10 cellular contexts compared by ENCODE assay signal in genomic region chr16:591892-592517, GRCh38. TPM values are rescaled to one million over a fixed set of nuclear protein-coding genes. Genes with fewer than 3 reads are reported as not detected.
DNase-seq lines count a peak whose midpoint lies in the region; ATAC-seq and TF ChIP-seq lines count a peak whose summit lies in the region.
"Had no signal": no experiment of that assay in that cellular context is flagged by ENCODE, and none has a peak within 500 bp of the region (broad histone marks: within the 10 kb centered on the region; RNA-seq: fewer than 3 reads in every experiment).

No MANE protein-coding gene starts in this region.

- H3K36me3 Mint-ChIP-seq in CD4-positive, alpha-beta T cell (ENCODE audit: low read depth) = peaks cover 17% of the 10 kb centered on the region

- POLR2A ChIA-PET in CD4-positive, alpha-beta T cell (lab: Charles Lee) = interaction anchor here (1.8 kb wide), 1 partner anchor 44 kb away, joined by 7 read pairs; the partner anchor contains the start of gene METTL26

- TF ChIP-seq POLR2A in NB4 (IDR thresholded peaks at IDR 0.05; ENCODE audit: extremely low read depth, insufficient read length) = no peak

- ATAC-seq in CD4-positive, alpha-beta T cell (ENCODE audit: poor library complexity) = no peak
- ATAC-seq in HG02970 (IDR thresholded peaks at IDR 0.05; ENCODE audit: low FRiP score, unreplicated experiment) = no peak

- no peaks in the 10 kb centered on the region for H3K27me3 Mint-ChIP-seq in CD4-positive, alpha-beta T cell

- peaks cover 30% of the 10 kb centered on the region for H3K79me2 ChIP-seq in parathyroid adenoma

- peak overlapping the region; percentile 58 for H3K4me2 ChIP-seq in parathyroid adenoma (ENCODE audit: low read length)

- H3K9me3 ChIP-seq in CD4-positive, alpha-beta T cell (ENCODE audit: control insufficient read depth, low read length) = no peaks in the 10 kb centered on the region
- no peaks in the 10 kb centered on the region for H3K9me3 ChIP-seq in parathyroid adenoma (ENCODE audit: control insufficient read depth, low read length)

- H3K4me3 Mint-ChIP-seq in CD4-positive, alpha-beta T cell = peak overlapping the region; percentile 93

- no peak for TF ChIP-seq CTCF in CD4-positive, alpha-beta T cell (IDR thresholded peaks at IDR 0.05)
- no peak for TF ChIP-seq CTCF in NB4 (IDR thresholded peaks at IDR 0.05; ENCODE audit: low read depth, low read length)
- TF ChIP-seq CTCF in parathyroid adenoma (IDR thresholded peaks at IDR 0.05) = no peak

- H3K27ac ChIP-seq in CD4-positive, alpha-beta T cell (ENCODE audit: low read depth, low read length) = no peak overlapping the region
- H3K27ac ChIP-seq in epithelial cell of prostate (peak overlapping the region; percentile 57), parathyroid adenoma (no peak overlapping the region)

- CTCF ChIA-PET in CD4-positive, alpha-beta T cell (lab: Charles Lee) = no interaction called here

- no peak overlapping the region for H3K9ac ChIP-seq in parathyroid adenoma

- no peak overlapping the region for H2AFZ ChIP-seq in parathyroid adenoma

- no peaks in the 10 kb centered on the region for H3K36me3 ChIP-seq in parathyroid adenoma (ENCODE audit: control insufficient read depth, insufficient read depth, low read length)

- H3K4me1 Mint-ChIP-seq in CD4-positive, alpha-beta T cell (ENCODE audit: low read depth) = peaks cover 16% of the 10 kb centered on the region

- peaks cover 20% of the 10 kb centered on the region for H3K4me1 ChIP-seq in parathyroid adenoma

- intact Hi-C loops in CD4-positive, alpha-beta T cell (cut with DNase I, micrococcal nuclease) = loop anchor here in 1 of 2 experiments (5.0 kb wide), 1 partner anchor 70 kb away; no protein-coding TSS in a partner anchor

- no peak for DNase-seq in CD4-positive, alpha-beta T cell
- DNase-seq in NB4 (ENCODE audit: low read depth) = no peak
- no peak for DNase-seq in epithelial cell of prostate (ENCODE audit: low read depth, low spot score)
- no peak for DNase-seq in stimulated activated CD4-positive, alpha-beta T cell treated with anti-CD3 and anti-CD28 coated beads, Interleukin-1b, Interleukin-23, amount 100 ng/mL, for 48 hours
- DNase-seq in AG20443 (ENCODE audit: low spot score) = no peak
- DNase-seq in SHP77 treated with DMSO at 0.1 percent for 48 hours (lab: John Stamatoyannopoulos, UW) = no peak
- DNase-seq: activated naive CD4-positive, alpha-beta T cell treated with anti-CD3 and anti-CD28 coated beads for 36 hours; erythroblast had no signal

- H3K4me3 ChIP-seq in NB4 (ENCODE audit: low read depth, low read length) (peak overlapping the region; percentile 53), parathyroid adenoma (ENCODE audit: low read depth, low read length) (peak overlapping the region; percentile 7)

- H3K9me3 Mint-ChIP-seq in CD4-positive, alpha-beta T cell = no peaks in the 10 kb centered on the region
- H3K9me3 Mint-ChIP-seq: activated naive CD4-positive, alpha-beta T cell treated with anti-CD3 and anti-CD28 coated beads for 36 hours had no signal

- H3K27me3 ChIP-seq in CD4-positive, alpha-beta T cell (ENCODE audit: control insufficient read depth, insufficient read depth, low read length) = no peaks in the 10 kb centered on the region
- H3K27me3 ChIP-seq in parathyroid adenoma (ENCODE audit: control insufficient read depth, insufficient read depth, low read length) = no peaks in the 10 kb centered on the region

- peak overlapping the region; percentile 82 for H3K27ac Mint-ChIP-seq in CD4-positive, alpha-beta T cell
- H3K27ac Mint-ChIP-seq: activated naive CD4-positive, alpha-beta T cell treated with anti-CD3 and anti-CD28 coated beads for 36 hours had no signal

RNA-seq across cellular contexts. Expression of gene RAB40C, which starts 2.1 kb away (rescaled TPM):
- total RNA-seq in CD4-positive, alpha-beta T cell = 1 to 10 TPM; 8.9 to 9.5 TPM

RNA-seq across cellular contexts. Expression of gene PIGQ, which starts 22.2 kb away (rescaled TPM):
- 10 to 100 TPM; 22.8 to 27.0 TPM for total RNA-seq in CD4-positive, alpha-beta T cell

RNA-seq across cellular contexts. Expression of gene NHLRC4, which starts 25.2 kb away (rescaled TPM):
- total RNA-seq in CD4-positive, alpha-beta T cell = under 1 TPM; 0.45 to 0.55 TPM

RNA-seq across cellular contexts. Expression of gene PRR35, which starts 31.8 kb away (rescaled TPM):
- total RNA-seq in CD4-positive, alpha-beta T cell = not detected
- total RNA-seq: activated naive CD4-positive, alpha-beta T cell treated with anti-CD3 and anti-CD28 coated beads for 36 hours had no signal

RNA-seq across cellular contexts. Expression of gene WFIKKN1, which starts 38.8 kb away (rescaled TPM):
- under 1 TPM; 0.64 to 0.99 TPM for total RNA-seq in CD4-positive, alpha-beta T cell
